25 cellular contexts compared by ENCODE assay signal in genomic region chr1:43803646-43804045, GRCh38.
"Had no signal": no experiment of that assay in that cellular context is flagged by ENCODE, and none has a peak within 500 bp of the region (broad histone marks: within the 10 kb centered on the region; RNA-seq: fewer than 3 reads in every experiment).

No MANE protein-coding gene starts in this region.

- H3K27ac ChIP-seq: adrenal gland, KMS-11, Peyer's patch, SK-N-MC had no signal

- H3K27me3 ChIP-seq: adrenal gland, MG63, Peyer's patch had no signal

- DNase-seq: activated CD4-positive, alpha-beta memory T cell treated with anti-CD3 and anti-CD28 coated beads for 36 hours; activated CD4-positive, alpha-beta T cell treated with anti-CD3 and anti-CD28 coated beads, Interleukin-2, amount 10 ng/mL, durations not matched to agents 7 days and 5 days; activated CD4-positive, CD25-positive, alpha-beta regulatory T cell; activated CD8-positive, alpha-beta memory T cell treated with anti-CD3 and anti-CD28 coated beads, Interleukin-2, amount 50 U/mL, for 48 hours; activated naive CD4-positive, alpha-beta T cell treated with anti-CD3 and anti-CD28 coated beads, Interleukin-2, amount 50 U/mL, for 16 hours; activated naive CD8-positive, alpha-beta T cell treated with anti-CD3 and anti-CD28 coated beads, Interleukin-2, amount 10 ng/mL, durations not matched to agents 7 days and 5 days; activated T-cell treated with anti-CD3 and anti-CD28 coated beads, Interleukin-2, amount 50 U/mL, for 1 hour; adrenal gland; anterior cingulate cortex; MG63; MV-4-11; NCI-H1105; NCI-H1436; NCI-H1694 treated with DMSO at 0.1 percent for 48 hours; NCI-H2029 treated with DMSO at 0.1 percent for 48 hours; NCI-H510A treated with DMSO at 0.1 percent for 48 hours; NCI-H69; NK-92 treated with Interleukin-12 subunit alpha and Interleukin-12 subunit beta, amount 100 ng/mL, for 24 hours; Peyer's patch; T-cell; T-helper 2 cell; T1000 had no signal

- H3K4me1 ChIP-seq: adrenal gland, Peyer's patch had no signal

- H3K4me2 ChIP-seq: KMS-11 had no signal

- H3K9me3 ChIP-seq: adrenal gland, MG63, Peyer's patch had no signal

- H3K9ac ChIP-seq: KMS-11 had no signal

- FAIRE-seq: TTC549 had no signal

- ATAC-seq: T-cell had no signal

- H3K4me3 ChIP-seq: adrenal gland, MG63, Peyer's patch, SK-N-MC had no signal

- H3K36me3 ChIP-seq: adrenal gland, Peyer's patch had no signal
